Comparison of ENCODE assay signal across 37 cellular contexts in genomic region chr1:225749706-225750105, GRCh38.
"Had no signal": no experiment of that assay in that cellular context is flagged by ENCODE, and none has a peak within 500 bp of the region (broad histone marks: within the 10 kb centered on the region; RNA-seq: fewer than 3 reads in every experiment).

No MANE protein-coding gene starts in this region.

- H3K9me3 Mint-ChIP-seq: activated B cell treated with CpG ODN at 0.5 μM for 24 hours; activated CD4-positive, alpha-beta memory T cell treated with anti-CD3 and anti-CD28 coated beads for 36 hours; activated CD4-positive, alpha-beta T cell treated with anti-CD3 and anti-CD28 coated beads, Interleukin-2, amount 10 ng/mL, durations not matched to agents 24 days and 14 days; activated naive CD4-positive, alpha-beta T cell treated with anti-CD3 and anti-CD28 coated beads for 36 hours; activated naive CD4-positive, alpha-beta T cell treated with anti-CD3 and anti-CD28 coated beads, Interleukin-2, amount 50 U/mL, for 24 hours; activated naive CD8-positive, alpha-beta T cell treated with anti-CD3 and anti-CD28 coated beads for 36 hours; activated naive CD8-positive, alpha-beta T cell treated with anti-CD3 and anti-CD28 coated beads, Interleukin-2, amount 50 U/mL, for 24 hours; activated T-helper 1 cell treated with anti-CD3 and anti-CD28 coated beads, Interleukin-12 subunit alpha, Interleukin-12 subunit beta, Interleukin-2, Interleukin-4 antibody, amounts not matched to agents 30 ng/mL and 10 ng/mL and 1 ng/mL, durations not matched to agents 14 hours and 24 hours and 36 hours; activated T-helper 2 cell treated with anti-CD3 and anti-CD28 coated beads, Interferon-gamma antibody, Interleukin-2, Interleukin-4, amounts not matched to agents 10 μg/mL and 5 μg/mL and 100 μg/mL, durations not matched to agents 14 hours and 24 hours and 36 hours; T-cell; T-helper 1 cell treated with Interleukin-12 subunit alpha and Interleukin-12 subunit beta and Interleukin-4 antibody, amounts not matched to agents 30 μg/mL and 1 μg/mL, for 36 hours; T-helper 2 cell treated with Interferon-gamma antibody and Interleukin-4, amounts not matched to agents 5 μg/mL and 100 μg/mL, for 36 hours had no signal

- DNase-seq: activated B cell treated with CpG ODN at 0.5 μM for 24 hours; activated CD4-positive, alpha-beta memory T cell treated with anti-CD3 and anti-CD28 coated beads for 36 hours; activated CD4-positive, alpha-beta T cell treated with anti-CD3 and anti-CD28 coated beads for 36 hours; activated CD4-positive, alpha-beta T cell treated with anti-CD3 and anti-CD28 coated beads, Interleukin-2, amount 10 ng/mL, durations not matched to agents 24 days and 14 days; activated CD4-positive, CD25-positive, alpha-beta regulatory T cell treated with anti-CD3 and anti-CD28 coated beads, Interleukin-2, amount 50 U/mL, for 72 hours; activated CD8-positive, alpha-beta memory T cell treated with anti-CD3 and anti-CD28 coated beads, Interleukin-2, amount 10 ng/mL, durations not matched to agents 7 days and 5 days; activated CD8-positive, alpha-beta memory T cell treated with anti-CD3 and anti-CD28 coated beads, Interleukin-2, amount 50 U/mL, for 4 hours; activated CD8-positive, alpha-beta T cell treated with anti-CD3 and anti-CD28 coated beads, Interleukin-2, amount 10 ng/mL, durations not matched to agents 7 days and 5 days; activated effector memory CD4-positive, alpha-beta T cell treated with anti-CD3 and anti-CD28 coated beads, Interleukin-2, amount 50 U/mL, for 16 hours; activated naive CD4-positive, alpha-beta T cell treated with anti-CD3 and anti-CD28 coated beads for 36 hours; activated naive CD8-positive, alpha-beta T cell treated with anti-CD3 and anti-CD28 coated beads for 36 hours; activated naive CD8-positive, alpha-beta T cell treated with anti-CD3 and anti-CD28 coated beads, Interleukin-2, amount 50 U/mL, for 24 hours; activated T-cell treated with anti-CD3 and anti-CD28 coated beads, Interleukin-2, amount 50 U/mL, for 1 hour; activated T-cell treated with anti-CD3 and anti-CD28 coated beads, Interleukin-2, amount 50 U/mL, for 48 hours; adrenal gland; amygdala; aorta; body of pancreas; central memory CD4-positive, alpha-beta T cell; cerebellar nuclear complex; colonic mucosa; effector CD8-positive, alpha-beta T cell; esophagus squamous epithelium; foreskin fibroblast; heart right ventricle; T-cell; T1000 had no signal

- H3K9me3 ChIP-seq: adrenal gland, body of pancreas, breast epithelium, colonic mucosa, esophagus squamous epithelium, gastrocnemius medialis, heart right ventricle had no signal

- H3K4me1 ChIP-seq: colonic mucosa had no signal

- H3K27ac Mint-ChIP-seq: activated B cell treated with CpG ODN at 0.5 μM for 24 hours; activated CD4-positive, alpha-beta memory T cell treated with anti-CD3 and anti-CD28 coated beads for 36 hours; activated CD4-positive, alpha-beta T cell treated with anti-CD3 and anti-CD28 coated beads for 36 hours; activated CD4-positive, alpha-beta T cell treated with anti-CD3 and anti-CD28 coated beads, Interleukin-2, amount 10 ng/mL, durations not matched to agents 24 days and 14 days; activated CD8-positive, alpha-beta memory T cell treated with anti-CD3 and anti-CD28 coated beads, Interleukin-2, amount 10 ng/mL, durations not matched to agents 7 days and 5 days; activated CD8-positive, alpha-beta T cell treated with anti-CD3 and anti-CD28 coated beads, Interleukin-2, amount 10 ng/mL, durations not matched to agents 7 days and 5 days; activated naive CD4-positive, alpha-beta T cell treated with anti-CD3 and anti-CD28 coated beads for 36 hours; activated naive CD4-positive, alpha-beta T cell treated with anti-CD3 and anti-CD28 coated beads, Interleukin-2, amount 50 U/mL, for 24 hours; activated naive CD8-positive, alpha-beta T cell treated with anti-CD3 and anti-CD28 coated beads for 36 hours; activated naive CD8-positive, alpha-beta T cell treated with anti-CD3 and anti-CD28 coated beads, Interleukin-2, amount 50 U/mL, for 24 hours; activated T-helper 1 cell treated with anti-CD3 and anti-CD28 coated beads, Interleukin-12 subunit alpha, Interleukin-12 subunit beta, Interleukin-2, Interleukin-4 antibody, amounts not matched to agents 30 ng/mL and 10 ng/mL and 1 ng/mL, durations not matched to agents 14 hours and 24 hours and 36 hours; activated T-helper 2 cell treated with anti-CD3 and anti-CD28 coated beads, Interferon-gamma antibody, Interleukin-2, Interleukin-4, amounts not matched to agents 10 μg/mL and 5 μg/mL and 100 μg/mL, durations not matched to agents 14 hours and 24 hours and 36 hours; T-cell; T-helper 1 cell treated with Interleukin-12 subunit alpha and Interleukin-12 subunit beta and Interleukin-4 antibody, amounts not matched to agents 30 μg/mL and 1 μg/mL, for 36 hours; T-helper 2 cell treated with Interferon-gamma antibody and Interleukin-4, amounts not matched to agents 5 μg/mL and 100 μg/mL, for 36 hours had no signal

- H3K27ac ChIP-seq: adrenal gland, body of pancreas, cardiac muscle cell, colonic mucosa, epithelial cell of prostate, gastrocnemius medialis, heart right ventricle, WERI-Rb-1 had no signal

- H3K27me3 ChIP-seq: adrenal gland, body of pancreas, breast epithelium, cardiac muscle cell, colonic mucosa, esophagus squamous epithelium, gastrocnemius medialis, heart right ventricle had no signal

- H3K4me1 Mint-ChIP-seq: activated B cell treated with CpG ODN at 0.5 μM for 24 hours; activated CD4-positive, alpha-beta T cell treated with anti-CD3 and anti-CD28 coated beads for 36 hours; activated CD4-positive, alpha-beta T cell treated with anti-CD3 and anti-CD28 coated beads, Interleukin-2, amount 10 ng/mL, durations not matched to agents 24 days and 14 days; activated CD8-positive, alpha-beta memory T cell treated with anti-CD3 and anti-CD28 coated beads, Interleukin-2, amount 10 ng/mL, durations not matched to agents 7 days and 5 days; activated naive CD4-positive, alpha-beta T cell treated with anti-CD3 and anti-CD28 coated beads, Interleukin-2, amount 50 U/mL, for 24 hours; activated naive CD8-positive, alpha-beta T cell treated with anti-CD3 and anti-CD28 coated beads for 36 hours; activated naive CD8-positive, alpha-beta T cell treated with anti-CD3 and anti-CD28 coated beads, Interleukin-2, amount 50 U/mL, for 24 hours; T-cell had no signal

- ATAC-seq: activated CD4-positive, alpha-beta T cell treated with anti-CD3 and anti-CD28 coated beads for 36 hours; activated CD8-positive, alpha-beta memory T cell treated with anti-CD3 and anti-CD28 coated beads, Interleukin-2, amount 10 ng/mL, durations not matched to agents 7 days and 5 days; activated CD8-positive, alpha-beta T cell treated with anti-CD3 and anti-CD28 coated beads, Interleukin-2, amount 10 ng/mL, durations not matched to agents 7 days and 5 days; activated naive CD8-positive, alpha-beta T cell treated with anti-CD3 and anti-CD28 coated beads, Interleukin-2, amount 50 U/mL, for 24 hours; body of pancreas; heart right ventricle; T-cell had no signal

- H3K36me3 Mint-ChIP-seq: activated CD4-positive, alpha-beta memory T cell treated with anti-CD3 and anti-CD28 coated beads for 36 hours; activated CD8-positive, alpha-beta memory T cell treated with anti-CD3 and anti-CD28 coated beads, Interleukin-2, amount 10 ng/mL, durations not matched to agents 7 days and 5 days; activated naive CD4-positive, alpha-beta T cell treated with anti-CD3 and anti-CD28 coated beads, Interleukin-2, amount 50 U/mL, for 24 hours; activated naive CD8-positive, alpha-beta T cell treated with anti-CD3 and anti-CD28 coated beads for 36 hours; T-cell had no signal

- H3K36me3 ChIP-seq: adrenal gland, breast epithelium, cardiac muscle cell, colonic mucosa, esophagus squamous epithelium, gastrocnemius medialis, heart right ventricle, WERI-Rb-1 had no signal

- H3K4me3 ChIP-seq: adrenal gland, body of pancreas, breast epithelium, cardiac muscle cell, colonic mucosa, esophagus squamous epithelium, gastrocnemius medialis, heart right ventricle had no signal

- H3K4me3 Mint-ChIP-seq: activated B cell treated with CpG ODN at 0.5 μM for 24 hours; activated CD4-positive, alpha-beta memory T cell treated with anti-CD3 and anti-CD28 coated beads for 36 hours; activated CD4-positive, alpha-beta T cell treated with anti-CD3 and anti-CD28 coated beads for 36 hours; activated CD4-positive, alpha-beta T cell treated with anti-CD3 and anti-CD28 coated beads, Interleukin-2, amount 10 ng/mL, durations not matched to agents 24 days and 14 days; activated CD8-positive, alpha-beta memory T cell treated with anti-CD3 and anti-CD28 coated beads, Interleukin-2, amount 10 ng/mL, durations not matched to agents 7 days and 5 days; activated CD8-positive, alpha-beta T cell treated with anti-CD3 and anti-CD28 coated beads, Interleukin-2, amount 10 ng/mL, durations not matched to agents 7 days and 5 days; activated naive CD4-positive, alpha-beta T cell treated with anti-CD3 and anti-CD28 coated beads for 36 hours; activated naive CD4-positive, alpha-beta T cell treated with anti-CD3 and anti-CD28 coated beads, Interleukin-2, amount 50 U/mL, for 24 hours; activated naive CD8-positive, alpha-beta T cell treated with anti-CD3 and anti-CD28 coated beads for 36 hours; activated naive CD8-positive, alpha-beta T cell treated with anti-CD3 and anti-CD28 coated beads, Interleukin-2, amount 50 U/mL, for 24 hours; activated T-helper 1 cell treated with anti-CD3 and anti-CD28 coated beads, Interleukin-12 subunit alpha, Interleukin-12 subunit beta, Interleukin-2, Interleukin-4 antibody, amounts not matched to agents 30 ng/mL and 10 ng/mL and 1 ng/mL, durations not matched to agents 14 hours and 24 hours and 36 hours; T-cell; T-helper 1 cell treated with Interleukin-12 subunit alpha and Interleukin-12 subunit beta and Interleukin-4 antibody, amounts not matched to agents 30 μg/mL and 1 μg/mL, for 36 hours; T-helper 2 cell treated with Interferon-gamma antibody and Interleukin-4, amounts not matched to agents 5 μg/mL and 100 μg/mL, for 36 hours had no signal

- H3K27me3 Mint-ChIP-seq: activated B cell treated with CpG ODN at 0.5 μM for 24 hours; activated CD4-positive, alpha-beta T cell treated with anti-CD3 and anti-CD28 coated beads for 36 hours; activated naive CD4-positive, alpha-beta T cell treated with anti-CD3 and anti-CD28 coated beads, Interleukin-2, amount 50 U/mL, for 24 hours; activated naive CD8-positive, alpha-beta T cell treated with anti-CD3 and anti-CD28 coated beads for 36 hours; activated naive CD8-positive, alpha-beta T cell treated with anti-CD3 and anti-CD28 coated beads, Interleukin-2, amount 50 U/mL, for 24 hours had no signal
